In the genomic region with DNA sequence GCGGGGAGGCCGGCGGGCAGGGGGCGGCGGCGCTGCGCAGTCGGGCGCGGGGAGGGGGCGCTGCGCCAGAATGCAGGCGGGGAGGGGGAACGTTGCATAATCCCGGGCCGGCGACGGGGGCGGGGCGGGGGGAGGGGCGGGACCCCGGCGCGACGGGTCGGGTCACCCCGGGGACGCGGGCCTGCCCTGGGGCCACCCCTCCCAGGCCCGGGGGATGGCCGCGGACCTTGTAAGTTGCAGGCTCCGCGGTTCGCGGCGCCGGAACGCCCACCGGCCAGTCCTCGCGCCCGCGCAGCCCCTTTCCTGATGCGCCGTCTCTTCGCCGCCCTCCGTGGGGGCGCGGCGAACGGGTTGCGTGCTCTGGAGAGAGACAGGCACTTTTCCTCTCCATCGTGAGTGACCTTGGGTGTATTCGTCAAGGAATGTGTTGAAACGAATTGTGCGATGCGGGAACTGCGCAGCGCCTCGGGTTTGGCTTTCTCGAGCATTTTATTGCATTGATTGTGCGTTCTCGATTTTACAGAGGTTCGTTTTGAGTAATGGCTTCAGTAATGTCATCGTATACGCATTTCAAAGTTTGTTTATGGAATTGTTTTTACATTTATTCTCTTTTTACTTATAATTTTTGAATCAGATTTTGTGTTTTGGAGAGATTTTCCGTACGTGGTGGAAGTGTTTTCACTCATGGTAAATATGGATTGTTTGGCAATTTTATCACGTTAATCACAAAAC, we compare ENCODE assay signal across 8 cellular contexts. TPM values are rescaled to one million over a fixed set of nuclear protein-coding genes. Genes with fewer than 3 reads are reported as not detected.
DNase-seq lines count a peak whose midpoint lies in the region; ATAC-seq and TF ChIP-seq lines count a peak whose summit lies in the region.

No MANE protein-coding gene starts in this region.

- H3K36me3 Mint-ChIP-seq in chondrocyte (ENCODE audit: low read depth), result no peaks in the 10 kb centered on the region

- H3K27me3 ChIP-seq in WERI-Rb-1 (ENCODE audit: insufficient read depth, low read depth, severe bottlenecking), result no peaks in the 10 kb centered on the region

- H3K36me3 ChIP-seq in WERI-Rb-1, result peaks cover 15% of the 10 kb centered on the region

- peak overlapping the region; percentile 93 for H3K4me3 ChIP-seq in WERI-Rb-1 (ENCODE audit: low read depth, low read length)

- H3K27me3 Mint-ChIP-seq in chondrocyte (ENCODE audit: low read depth), result no peaks in the 10 kb centered on the region

- H3K27ac ChIP-seq in WERI-Rb-1, result peak overlapping the region; percentile 95

- DNase-seq in NCI-H1694 (lab: John Stamatoyannopoulos, UW) (peak; percentile 18), NCI-H1694 treated with DMSO at 0.1 percent for 48 hours (lab: John Stamatoyannopoulos, UW) (no peak), NAMALWA (ENCODE audit: low spot score) (peak; percentile 49), WERI-Rb-1 (peak; percentile 80), chondrocyte (ENCODE audit: low spot score) (no peak), kidney glomerular epithelial cell (lab: John Stamatoyannopoulos, UW) (peak; percentile 33)
- peak; percentile 3 to 14 for DNase-seq in stimulated activated CD4-positive, alpha-beta T cell treated with anti-CD3 and anti-CD28 coated beads, Interleukin-15, amount 100 ng/mL, for 48 hours (ENCODE audit: low read depth in 2 of 2)

- H3K4me3 Mint-ChIP-seq in chondrocyte (ENCODE audit: unreplicated experiment), result peak overlapping the region; percentile 86

- H3K4me1 Mint-ChIP-seq in chondrocyte (ENCODE audit: low read depth), result peaks cover 59% of the 10 kb centered on the region

- no peaks in the 10 kb centered on the region for H3K9me3 Mint-ChIP-seq in chondrocyte (ENCODE audit: low read depth)

- peak overlapping the region; percentile 94 for H3K27ac Mint-ChIP-seq in chondrocyte (ENCODE audit: unreplicated experiment)

- peak; percentile 20 for ATAC-seq in HG02588 (IDR thresholded peaks at IDR 0.05; ENCODE audit: unreplicated experiment)

- no peaks in the 10 kb centered on the region for H3K9me3 ChIP-seq in WERI-Rb-1 (ENCODE audit: severe bottlenecking)

- TF ChIP-seq CTCF in WERI-Rb-1 (IDR thresholded peaks at IDR 0.05; ENCODE audit: low read depth, low read length) (no peak), chondrocyte (IDR thresholded peaks at IDR 0.05) (peak; percentile 28)

RNA-seq across cellular contexts. Expression of a gene that starts 0.8 kb away (rescaled TPM):
- total RNA-seq in chondrocyte, result 94.9 to 110 TPM (median 103 TPM) in 3 replicates

Comparison
In these comparisons a context has a peak if more than half of its experiments do, and no peak if none do; other contexts are left out.
1. DNase-seq: peak in NCI-H1694 (single experiment), NAMALWA (single experiment), WERI-Rb-1 (single experiment), kidney glomerular epithelial cell (single experiment) and stimulated activated CD4-positive, alpha-beta T cell treated with anti-CD3 and anti-CD28 coated beads, Interleukin-15, amount 100 ng/mL, for 48 hours (2 of 2); none in NCI-H1694 treated with DMSO at 0.1 percent for 48 hours (single experiment) and chondrocyte (single experiment).